Comparison of ENCODE assay signal across 28 cellular contexts in the genomic region with DNA sequence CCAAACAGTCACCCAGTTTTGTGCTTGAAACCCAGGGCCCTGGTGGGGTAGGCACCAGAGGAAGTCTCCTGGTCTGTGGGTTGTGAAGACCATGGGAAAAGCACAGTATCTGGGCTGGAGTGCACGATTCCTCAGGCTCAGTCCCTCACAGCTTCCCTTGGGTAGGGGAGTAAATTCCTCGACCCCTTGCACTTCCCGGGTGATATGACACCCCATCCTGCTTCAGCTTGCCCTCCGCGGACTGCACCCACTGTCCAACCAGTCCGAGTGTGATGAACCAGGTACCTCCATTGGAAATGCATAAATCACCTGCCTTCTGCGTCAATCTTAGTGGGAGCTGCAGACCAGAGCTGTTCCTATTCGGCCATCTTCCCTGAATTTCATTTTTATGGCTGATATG.
DNase-seq lines count a peak whose midpoint lies in the region; ATAC-seq, FAIRE-seq and TF ChIP-seq lines count a peak whose summit lies in the region.
"Had no signal": no experiment of that assay in that cellular context is flagged by ENCODE, and none has a peak within 500 bp of the region (broad histone marks: within the 10 kb centered on the region; RNA-seq: fewer than 3 reads in every experiment).

No MANE protein-coding gene starts in this region.

- no peak overlapping the region for H3K9ac ChIP-seq in BLaER1
- H3K9ac ChIP-seq in H1 (replicated peaks in 1 of 4; ENCODE audit: extremely low read depth in 1 of 4, low read depth in 3 of 4, low read length in 3 of 4): no peak overlapping the region; a peak in 1 of 7 replicates

- H3K4me3 Mint-ChIP-seq in nephron progenitor cell: no peak overlapping the region
- no peak overlapping the region for H3K4me3 Mint-ChIP-seq in activated CD8-positive, alpha-beta memory T cell treated with anti-CD3 and anti-CD28 coated beads, Interleukin-2, amount 10 ng/mL, durations not matched to agents 7 days and 5 days
- H3K4me3 Mint-ChIP-seq: B cell; CD14-positive monocyte; CD4-positive, alpha-beta memory T cell; CD4-positive, CD25-positive, alpha-beta regulatory T cell; CD8-positive, alpha-beta memory T cell had no signal

- H3K4ac ChIP-seq in H1 (replicated peaks; ENCODE audit: insufficient read length, low read depth, low read length): no peak overlapping the region

- H3K14ac ChIP-seq in H1 (ENCODE audit: insufficient read length): no peak overlapping the region

- H2BK12ac ChIP-seq in H1 (ENCODE audit: low read depth, low read length): no peak overlapping the region

- H2AK5ac ChIP-seq in H1 (ENCODE audit: low read depth, low read length): no peak overlapping the region

- no peak overlapping the region for H4K91ac ChIP-seq in H1 (replicated peaks; ENCODE audit: insufficient read length, low read length)

- H2BK20ac ChIP-seq in H1 (ENCODE audit: low read length): 0 out of 2 replicates have a peak overlapping the region, but pooled peaks have one; percentile 77

- H3K36me3 Mint-ChIP-seq in nephron progenitor cell (ENCODE audit: low read depth): no peaks in the 10 kb centered on the region
- no peaks in the 10 kb centered on the region for H3K36me3 Mint-ChIP-seq in activated CD8-positive, alpha-beta memory T cell treated with anti-CD3 and anti-CD28 coated beads, Interleukin-2, amount 10 ng/mL, durations not matched to agents 7 days and 5 days
- H3K36me3 Mint-ChIP-seq: CD14-positive monocyte; CD4-positive, CD25-positive, alpha-beta regulatory T cell; CD8-positive, alpha-beta memory T cell had no signal

- H3K27me3 ChIP-seq in BLaER1 (no peaks in the 10 kb centered on the region), H1 (replicated peaks in 1 of 4; ENCODE audit: control insufficient read depth in 3 of 4, extremely low read depth in 1 of 4, insufficient read depth in 3 of 4, low read length in 3 of 4) (no peaks in the 10 kb centered on the region)

- H3K4me1 ChIP-seq in BLaER1 (peaks cover 11% of the 10 kb centered on the region), H1 (replicated peaks in 1 of 4; ENCODE audit: control insufficient read depth in 3 of 4, insufficient read depth in 4 of 4, low read length in 3 of 4) (peaks cover 0 to 3% (median 1%) of the 10 kb centered on the region in 4 experiments; a peak in 2 of 7 replicates)
- H3K4me1 ChIP-seq: A549 had no signal

- H3K23ac ChIP-seq in H1 (ENCODE audit: insufficient read length): no peak overlapping the region

- H3K79me1 ChIP-seq in H1 (ENCODE audit: low read depth, low read length): no peaks in the 10 kb centered on the region

- WGBS in H1 (ENCODE audit: extremely low coverage in 1 of 2, insufficient coverage in 1 of 2, insufficient read length in 1 of 2, insufficient replicate concordance in 2 of 2, low coverage in 1 of 2, low lambda C conversion rate in 2 of 2, missing lambda C conversion rate in 1 of 2), 2 experiments: 93% methylated on average over 8 of the region's 8 CpGs; no CpG with 5 or more reads in 1 of the 2 experiments

- no peak overlapping the region for H3K4me3 ChIP-seq in BLaER1
- no peak overlapping the region for H3K4me3 ChIP-seq in H1 (ENCODE audit: extremely low read depth in 1 of 4, insufficient read depth in 2 of 4, low read depth in 3 of 4, low read length in 4 of 4)
- H3K4me3 ChIP-seq: A549, GM12878 had no signal

- no peaks in the 10 kb centered on the region for H3K23me2 ChIP-seq in H1 (ENCODE audit: low read depth, low read length)

- no peak overlapping the region for H3K18ac ChIP-seq in H1 (ENCODE audit: extremely low read depth, low read length)

- no peak overlapping the region for H2BK120ac ChIP-seq in H1 (replicated peaks; ENCODE audit: low read depth, low read length)

- H3K9me3 Mint-ChIP-seq in nephron progenitor cell: peaks cover 7% of the 10 kb centered on the region
- peaks cover 3% of the 10 kb centered on the region for H3K9me3 Mint-ChIP-seq in activated CD8-positive, alpha-beta memory T cell treated with anti-CD3 and anti-CD28 coated beads, Interleukin-2, amount 10 ng/mL, durations not matched to agents 7 days and 5 days (ENCODE audit: low read depth)

- no peaks in the 10 kb centered on the region for H3K79me2 ChIP-seq in H1 (ENCODE audit: control insufficient read depth in 1 of 2, insufficient read depth in 2 of 2, low read length in 2 of 2)

- peak overlapping the region; percentile 99 for H2AFZ ChIP-seq in H1 (ENCODE audit: low read length)

- DNase-seq in NCI-H69 (lab: John Stamatoyannopoulos, UW): peak; percentile 18
- no peak for DNase-seq in H1 (ENCODE audit: low read depth in 1 of 2, low spot score in 2 of 2)
- DNase-seq in nephron progenitor cell: no peak
- no peak for DNase-seq in retina
- DNase-seq in T-helper 1 cell: no peak
- no peak for DNase-seq in NCI-H2196 treated with DMSO at 0.1 percent for 48 hours (lab: John Stamatoyannopoulos, UW; ENCODE audit: unreplicated experiment)
- no peak for DNase-seq in activated CD8-positive, alpha-beta memory T cell treated with anti-CD3 and anti-CD28 coated beads, Interleukin-2, amount 10 ng/mL, durations not matched to agents 7 days and 5 days
- DNase-seq: AML-193; C1 segment of cervical spinal cord; CD4-positive, alpha-beta memory T cell; CD4-positive, CD25-positive, alpha-beta regulatory T cell; CD8-positive, alpha-beta memory T cell; COR-L47; DMS 273 treated with DMSO at 0.1 percent for 48 hours; DMS153; DMS53; DMS79; DND-41; EL; GDM1 had no signal

- TF ChIP-seq POLR2A in H1 (IDR thresholded peaks at IDR 0.05; ENCODE audit: control extremely low read depth in 1 of 2, low read depth in 2 of 2, low read length in 2 of 2): no peak

- H2BK15ac ChIP-seq in H1 (ENCODE audit: low read length): no peak overlapping the region

- TF ChIP-seq RAD21 in H1 (IDR thresholded peaks at IDR 0.05 in 1 of 2, conservative IDR thresholded peaks at IDR 0.05 in 1 of 2; ENCODE audit: low read depth in 2 of 2, low read length in 2 of 2): no peak

- TF ChIP-seq EP300 in H1 (IDR thresholded peaks at IDR 0.05; ENCODE audit: borderline replicate concordance in 1 of 2, low read depth in 2 of 2, low read length in 2 of 2): no peak

- peak overlapping the region; percentile 47; the same call in 1 of the 2 replicates for H2BK5ac ChIP-seq in H1 (ENCODE audit: low read depth, low read length)

- H4K5ac ChIP-seq in H1 (ENCODE audit: insufficient read length, low read depth, low read length): no peak overlapping the region

- H3K4me2 ChIP-seq in BLaER1 (peak overlapping the region; percentile 37), H1 (ENCODE audit: insufficient read depth in 1 of 2, low read depth in 2 of 2, low read length in 2 of 2) (no peak overlapping the region)
- H3K4me2 ChIP-seq: A549 had no signal

- POLR2A ChIA-PET in H1 (lab: Charles Lee; ENCODE audit: partially characterized antibody): no interaction called here

- peaks cover 5% of the 10 kb centered on the region for H3K4me1 Mint-ChIP-seq in nephron progenitor cell
- no peaks in the 10 kb centered on the region for H3K4me1 Mint-ChIP-seq in activated CD8-positive, alpha-beta memory T cell treated with anti-CD3 and anti-CD28 coated beads, Interleukin-2, amount 10 ng/mL, durations not matched to agents 7 days and 5 days
- H3K4me1 Mint-ChIP-seq: B cell; CD14-positive monocyte; CD4-positive, alpha-beta memory T cell; CD8-positive, alpha-beta memory T cell had no signal

- no peak overlapping the region for H3K27ac ChIP-seq in BLaER1
- no peak overlapping the region for H3K27ac ChIP-seq in H1 (ENCODE audit: low read depth, low read length)
- H3K27ac ChIP-seq: 22Rv1, A549 had no signal

- TF ChIP-seq CTCF in H1 (IDR thresholded peaks at IDR 0.05; ENCODE audit: control extremely low read depth in 1 of 3, insufficient read depth in 1 of 3, low read depth in 1 of 3, low read length in 3 of 3) (no peak), nephron progenitor cell (IDR thresholded peaks at IDR 0.05) (no peak)

- H3K27ac Mint-ChIP-seq in nephron progenitor cell: peak overlapping the region; percentile 44
- H3K27ac Mint-ChIP-seq in activated CD8-positive, alpha-beta memory T cell treated with anti-CD3 and anti-CD28 coated beads, Interleukin-2, amount 10 ng/mL, durations not matched to agents 7 days and 5 days: no peak overlapping the region
- H3K27ac Mint-ChIP-seq: B cell; CD14-positive monocyte; CD4-positive, alpha-beta memory T cell; CD4-positive, CD25-positive, alpha-beta regulatory T cell; CD8-positive, alpha-beta memory T cell had no signal

- H3K36me3 ChIP-seq in BLaER1 (no peaks in the 10 kb centered on the region), H1 (ENCODE audit: control insufficient read depth in 2 of 4, insufficient read depth in 4 of 4, low read length in 3 of 4) (no peaks in the 10 kb centered on the region)

- no peak overlapping the region for H4K8ac ChIP-seq in H1 (ENCODE audit: extremely low read depth, insufficient read depth, low read length)

- H3K27me3 Mint-ChIP-seq in nephron progenitor cell (ENCODE audit: low read depth, poor library complexity): peaks cover 7% of the 10 kb centered on the region
- H3K27me3 Mint-ChIP-seq in activated CD8-positive, alpha-beta memory T cell treated with anti-CD3 and anti-CD28 coated beads, Interleukin-2, amount 10 ng/mL, durations not matched to agents 7 days and 5 days: no peaks in the 10 kb centered on the region
- H3K27me3 Mint-ChIP-seq: B cell; CD4-positive, alpha-beta memory T cell; CD4-positive, CD25-positive, alpha-beta regulatory T cell; CD8-positive, alpha-beta memory T cell had no signal

- CTCF ChIA-PET in H1 (lab: Charles Lee; ENCODE audit: partially characterized antibody): interaction anchor here (0.7 to 0.8 kb wide), 2 partner anchors 11 to 43 kb away, joined by 3 to 5 read pairs; no protein-coding TSS in a partner anchor
- CTCF ChIA-PET in activated CD8-positive, alpha-beta memory T cell treated with anti-CD3 and anti-CD28 coated beads, Interleukin-2, amount 10 ng/mL, durations not matched to agents 7 days and 5 days (lab: Charles Lee): no interaction called here

- no peak overlapping the region for H3K56ac ChIP-seq in H1 (replicated peaks; ENCODE audit: insufficient read length, low read depth, low read length)

- no peaks in the 10 kb centered on the region; the same call in 1 of the 2 replicates for H3K9me3 ChIP-seq in BLaER1
- no peaks in the 10 kb centered on the region for H3K9me3 ChIP-seq in H1 (ENCODE audit: insufficient read depth in 2 of 2, low read depth in 1 of 2, low read length in 1 of 2)
- H3K9me3 ChIP-seq: A549 had no signal

- no peak for FAIRE-seq in H1 (lab: Jason Lieb, UNC)
- FAIRE-seq: A549, GM12878, GM12892, GM18507 had no signal

- no peak for ATAC-seq in activated CD8-positive, alpha-beta memory T cell treated with anti-CD3 and anti-CD28 coated beads, Interleukin-2, amount 10 ng/mL, durations not matched to agents 7 days and 5 days
- ATAC-seq: A549, GM12878 had no signal

- H4K20me1 ChIP-seq in BLaER1 (no peaks in the 10 kb centered on the region), H1 (replicated peaks in 1 of 2; ENCODE audit: control insufficient read depth in 1 of 2, insufficient read depth in 2 of 2, low read length in 2 of 2) (no peaks in the 10 kb centered on the region)

TF ChIP-seq in H1, 55 proteins besides CTCF, POLR2A, EP300 and RAD21 (continues in another document):
- no peak for TF ChIP-seq KDM4A (IDR thresholded peaks at IDR 0.05; ENCODE audit: low read depth, low read length, severe bottlenecking)
- no peak for TF ChIP-seq CEBPB (IDR thresholded peaks at IDR 0.05; ENCODE audit: low read depth, low read length)
- no peak for TF ChIP-seq SP4 (IDR thresholded peaks at IDR 0.05; ENCODE audit: low read length)
- TF ChIP-seq SUZ12 (IDR thresholded peaks at IDR 0.05; ENCODE audit: low read length): no peak
